In genomic region chrX:67563469-67564448, GRCh38 we compare ENCODE assay signal across 18 cellular contexts. TPM values are rescaled to one million over a fixed set of nuclear protein-coding genes. Genes with fewer than 3 reads are reported as not detected.
DNase-seq lines count a peak whose midpoint lies in the region; ATAC-seq and TF ChIP-seq lines count a peak whose summit lies in the region.
"Had no signal": no experiment of that assay in that cellular context is flagged by ENCODE, and none has a peak within 500 bp of the region (broad histone marks: within the 10 kb centered on the region; RNA-seq: fewer than 3 reads in every experiment).

No MANE protein-coding gene starts in this region.

- no peaks in the 10 kb centered on the region for H3K9me3 ChIP-seq in gastroesophageal sphincter
- H3K9me3 ChIP-seq in ovary, result no peaks in the 10 kb centered on the region
- H3K9me3 ChIP-seq in stomach, result no peaks in the 10 kb centered on the region
- H3K9me3 ChIP-seq: mucosa of descending colon, transverse colon had no signal

- WGBS in gastroesophageal sphincter (ENCODE audit: low coverage in 1 of 2), 2 donors, result 42 to 53% methylated on average over 4 to 5 of the region's 7 CpGs
- 17 to 30% (median 27%) methylated on average over 7 of the region's 7 CpGs for WGBS in ovary, 3 donors
- WGBS in stomach, 5 donors, result 27 to 55% (median 41%) methylated on average over 5 to 7 of the region's 7 CpGs

- TF ChIP-seq POLR2A in gastroesophageal sphincter (IDR thresholded peaks at IDR 0.05) (no peak), ovary (IDR thresholded peaks at IDR 0.05) (no peak), stomach (IDR thresholded peaks at IDR 0.05) (no peak)

- no peaks in the 10 kb centered on the region for H3K36me3 ChIP-seq in gastroesophageal sphincter
- no peaks in the 10 kb centered on the region for H3K36me3 ChIP-seq in ovary
- H3K36me3 ChIP-seq in stomach, result no peaks in the 10 kb centered on the region
- H3K36me3 ChIP-seq: cardiac muscle cell, transverse colon had no signal

- H3K4me3 Mint-ChIP-seq in WTC11, result no peak overlapping the region
- H3K4me3 Mint-ChIP-seq: activated naive CD4-positive, alpha-beta T cell treated with anti-CD3 and anti-CD28 coated beads, Interleukin-2, amount 10 ng/mL, durations not matched to agents 7 days and 5 days had no signal

- no peak for ATAC-seq in WTC11
- peak; percentile 34 for ATAC-seq in gastroesophageal sphincter
- ATAC-seq: mucosa of descending colon, Panc1 had no signal

- CTCF ChIA-PET in WTC11 (lab: Charles Lee), result no interaction called here

- POLR2A ChIA-PET in WTC11 (lab: Charles Lee), result no interaction called here

- H3K4me3 ChIP-seq in gastroesophageal sphincter, result no peak overlapping the region
- no peak overlapping the region for H3K4me3 ChIP-seq in ovary
- H3K4me3 ChIP-seq in stomach, result no peak overlapping the region
- H3K4me3 ChIP-seq: cardiac muscle cell, mucosa of descending colon, transverse colon had no signal

- intact Hi-C loops in ovary (cut with DNase I) (no loop called here), stomach (cut with DNase I; ENCODE audit: low total_unique reads) (no loop called here)

- TF ChIP-seq CTCF in WTC11 (IDR thresholded peaks at IDR 0.05) (no peak), gastroesophageal sphincter (IDR thresholded peaks at IDR 0.05) (no peak), ovary (IDR thresholded peaks at IDR 0.05) (no peak), stomach (IDR thresholded peaks at IDR 0.05) (no peak)

- peaks cover 25% of the 10 kb centered on the region for H3K4me1 Mint-ChIP-seq in WTC11
- H3K4me1 Mint-ChIP-seq: activated naive CD4-positive, alpha-beta T cell treated with anti-CD3 and anti-CD28 coated beads, Interleukin-2, amount 10 ng/mL, durations not matched to agents 7 days and 5 days had no signal

- H3K27ac Mint-ChIP-seq in WTC11, result peak overlapping the region; percentile 50; the same call in 1 of the 2 replicates
- H3K27ac Mint-ChIP-seq: activated naive CD4-positive, alpha-beta T cell treated with anti-CD3 and anti-CD28 coated beads, Interleukin-2, amount 10 ng/mL, durations not matched to agents 7 days and 5 days; progenitor cell of endocrine pancreas had no signal

- TF ChIP-seq EP300 in gastroesophageal sphincter (IDR thresholded peaks at IDR 0.05) (no peak), ovary (IDR thresholded peaks at IDR 0.05) (no peak), stomach (IDR thresholded peaks at IDR 0.05) (no peak)

- H3K4me1 ChIP-seq in gastroesophageal sphincter (peaks cover 0 to 7% (median 0%) of the 10 kb centered on the region in 3 donors), ovary (ENCODE audit: insufficient read depth) (peaks cover 3% of the 10 kb centered on the region), stomach (peaks cover 0 to 9% (median 0%) of the 10 kb centered on the region in 4 donors)
- H3K4me1 ChIP-seq: transverse colon had no signal

- peaks cover 3% of the 10 kb centered on the region for H3K36me3 Mint-ChIP-seq in WTC11
- H3K36me3 Mint-ChIP-seq: activated naive CD4-positive, alpha-beta T cell treated with anti-CD3 and anti-CD28 coated beads, Interleukin-2, amount 10 ng/mL, durations not matched to agents 7 days and 5 days had no signal

- H3K27ac ChIP-seq in gastroesophageal sphincter, result no peak overlapping the region
- H3K27ac ChIP-seq in ovary, result peak overlapping the region in 1 of 2 donors; percentile 31
- no peak overlapping the region for H3K27ac ChIP-seq in stomach
- H3K27ac ChIP-seq: cardiac muscle cell, transverse colon had no signal

- H3K9me3 Mint-ChIP-seq in WTC11, result no peaks in the 10 kb centered on the region
- H3K9me3 Mint-ChIP-seq: activated naive CD4-positive, alpha-beta T cell treated with anti-CD3 and anti-CD28 coated beads, Interleukin-2, amount 10 ng/mL, durations not matched to agents 7 days and 5 days had no signal

- H3K27me3 Mint-ChIP-seq in WTC11 (ENCODE audit: low read depth), result no peaks in the 10 kb centered on the region
- H3K27me3 Mint-ChIP-seq: activated naive CD4-positive, alpha-beta T cell treated with anti-CD3 and anti-CD28 coated beads, Interleukin-2, amount 10 ng/mL, durations not matched to agents 7 days and 5 days; progenitor cell of endocrine pancreas had no signal

- H3K27me3 ChIP-seq in gastroesophageal sphincter (no peaks in the 10 kb centered on the region), ovary (no peaks in the 10 kb centered on the region), stomach (no peaks in the 10 kb centered on the region)
- H3K27me3 ChIP-seq: cardiac muscle cell, transverse colon had no signal

- DNase-seq in AG08396 (ENCODE audit: low spot score) (peak; percentile 16), WTC11 (ENCODE audit: low spot score) (no peak), ovary (peak in 3 of 5 donors; percentile 20 to 46 (median 41)), stomach (no peak), DMS114 treated with DMSO at 0.1 percent for 48 hours (lab: John Stamatoyannopoulos, UW; ENCODE audit: unreplicated experiment) (no peak), COLO829 (ENCODE audit: low spot score) (no peak), GM03348 (ENCODE audit: low spot score) (no peak)
- DNase-seq: activated naive CD4-positive, alpha-beta T cell treated with anti-CD3 and anti-CD28 coated beads, Interleukin-2, amount 10 ng/mL, durations not matched to agents 7 days and 5 days; effector memory CD4-positive, alpha-beta T cell; mucosa of descending colon; NCI-H1930; NCI-H524; stimulated activated CD4-positive, alpha-beta T cell treated with anti-CD3 and anti-CD28 coated beads, Interleukin-1b, Interleukin-23, amount 100 ng/mL, for 48 hours; transverse colon had no signal

TF ChIP-seq in WTC11, 78 proteins besides CTCF, POLR2A, EP300 and RAD21:
- TF ChIP-seq CREB1 (CRISPR knock-in tag; IDR thresholded peaks at IDR 0.05) (no peak), MLX (CRISPR knock-in tag; IDR thresholded peaks at IDR 0.05) (no peak), JAZF1 (CRISPR knock-in tag; IDR thresholded peaks at IDR 0.05) (no peak), ZNF219 (CRISPR knock-in tag; IDR thresholded peaks at IDR 0.05; ENCODE audit: borderline replicate concordance) (no peak)

RNA-seq across cellular contexts. Expression of gene AR, which starts 19.9 kb away (rescaled TPM):
- total RNA-seq in WTC11 (2021) (8.5 to 10.3 TPM (median 9.5 TPM) in 3 replicates), gastroesophageal sphincter (1 to 10 TPM; 2.9 to 9.8 (median 6.3) TPM), ovary (10 to 100 TPM; 13.8 to 40.4 (median 27.1) TPM), stomach (1 to 10 TPM; 1.2 to 8.8 (median 1.8) TPM)
- polyA plus RNA-seq in ovary (10 to 100 TPM in 1 of 2 donors, 1 to 10 TPM in 1; 7.5 to 29.4 TPM), stomach (under 1 TPM; 0.50 to 0.76 (median 0.55) TPM)

Comparison
In these comparisons a context has a peak if more than half of its experiments do, and no peak if none do; other contexts are left out.
1. DNase-seq: peak in AG08396 (single experiment) and ovary (3 of 5); none in WTC11 (single experiment), stomach (single experiment), DMS114 treated with DMSO at 0.1 percent for 48 hours (single experiment), COLO829 (single experiment) and GM03348 (single experiment).